Comparison of ENCODE assay signal across 25 cellular contexts in the genomic region with DNA sequence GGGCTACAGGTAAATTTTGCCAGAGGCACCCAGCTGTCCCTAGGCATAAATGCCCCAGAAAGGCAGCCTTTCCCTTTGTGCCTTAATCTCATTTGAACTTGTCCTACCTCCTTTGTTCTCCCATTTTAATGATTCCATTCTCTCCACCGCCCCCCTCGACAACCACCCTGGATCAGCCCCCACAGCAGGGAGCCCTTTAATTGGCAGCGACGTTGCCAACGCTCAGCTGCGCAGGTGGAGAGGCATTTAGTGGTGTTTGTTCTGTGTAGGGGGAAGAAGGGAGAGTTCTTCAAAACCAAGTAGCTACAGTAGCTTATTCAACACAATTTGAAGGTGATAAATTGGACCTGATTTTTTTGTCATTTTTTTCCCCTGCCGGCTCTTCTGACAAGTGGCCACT.
DNase-seq lines count a peak whose midpoint lies in the region; ATAC-seq lines count a peak whose summit lies in the region.
"Had no signal": no experiment of that assay in that cellular context is flagged by ENCODE, and none has a peak within 500 bp of the region (broad histone marks: within the 10 kb centered on the region; RNA-seq: fewer than 3 reads in every experiment).

No MANE protein-coding gene starts in this region.

- no peak for ATAC-seq in HG03457 (IDR thresholded peaks at IDR 0.05; ENCODE audit: unreplicated experiment)
- ATAC-seq: activated naive CD8-positive, alpha-beta T cell treated with anti-CD3 and anti-CD28 coated beads, Interleukin-2, amount 50 U/mL, for 24 hours; natural killer cell; right lobe of liver; stimulated activated naive CD8-positive, alpha-beta T cell treated with anti-CD3 and anti-CD28 coated beads, Interleukin-15, amount 100 ng/mL, for 72 hours had no signal

- peak; percentile 8 for DNase-seq in DMS 273 (lab: John Stamatoyannopoulos, UW; ENCODE audit: unreplicated experiment)
- DNase-seq in DMS 273 treated with DMSO at 0.1 percent for 48 hours (lab: John Stamatoyannopoulos, UW): no peak
- DNase-seq in NCI-H2107 (lab: John Stamatoyannopoulos, UW): peak; percentile 19
- peak; percentile 87 for DNase-seq in NCI-H748 treated with DMSO at 0.1 percent for 48 hours (lab: John Stamatoyannopoulos, UW)
- DNase-seq in retina: peak; percentile 79
- no peak for DNase-seq in activated CD4-positive, alpha-beta T cell treated with anti-CD3 and anti-CD28 coated beads for 48 hours
- DNase-seq in mesenteric fat pad (ENCODE audit: low spot score): no peak
- DNase-seq: activated CD4-positive, alpha-beta memory T cell treated with anti-CD3 and anti-CD28 coated beads, Interleukin-2, amount 10 ng/mL, durations not matched to agents 7 days and 5 days; activated CD4-positive, CD25-positive, alpha-beta regulatory T cell; activated gamma-delta T cell; activated naive CD8-positive, alpha-beta T cell treated with anti-CD3 and anti-CD28 coated beads, Interleukin-2, amount 50 U/mL, for 24 hours; activated T-cell treated with anti-CD3 and anti-CD28 coated beads for 4 hours; AML-193; EL; foreskin fibroblast; left ventricle myocardium inferior; MM.1S; natural killer cell; NCI-H446; ovary; right lobe of liver; stimulated activated naive CD8-positive, alpha-beta T cell treated with anti-CD3 and anti-CD28 coated beads, Interleukin-15, amount 100 ng/mL, for 72 hours; T-helper 9 cell; transverse colon had no signal

Comparison
In these comparisons a context has a peak if more than half of its experiments do, and no peak if none do; other contexts are left out.
1. DNase-seq: peak in DMS 273 (single experiment), NCI-H2107 (single experiment), NCI-H748 treated with DMSO at 0.1 percent for 48 hours (single experiment) and retina (single experiment); none in DMS 273 treated with DMSO at 0.1 percent for 48 hours (single experiment), activated CD4-positive, alpha-beta T cell treated with anti-CD3 and anti-CD28 coated beads for 48 hours (single experiment) and mesenteric fat pad (single experiment).